In the genomic region with DNA sequence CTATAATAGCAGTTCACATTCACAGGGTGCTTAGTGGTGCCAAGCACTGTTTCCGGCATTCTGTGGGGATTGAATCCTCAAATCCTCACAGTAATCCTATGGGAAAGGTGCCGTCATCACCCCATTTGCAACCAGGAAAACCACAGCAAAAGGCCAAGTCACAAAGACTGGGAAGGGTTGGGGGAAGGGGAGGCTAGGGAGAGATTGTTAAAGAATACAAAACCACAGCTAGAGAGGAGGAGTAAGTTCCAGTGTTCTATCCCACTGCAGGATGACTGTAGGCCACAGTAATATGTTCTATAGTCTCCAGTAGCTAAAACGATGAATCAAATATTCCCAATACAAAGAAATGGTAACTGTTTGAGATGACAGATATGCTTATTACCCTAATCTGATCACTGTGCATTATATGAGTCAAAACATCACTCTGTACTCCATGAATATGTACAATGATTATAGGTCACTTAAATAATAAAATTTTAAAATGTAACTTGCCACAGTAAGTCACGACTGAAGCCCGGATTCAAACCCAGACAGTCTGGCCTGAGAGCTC, we compare ENCODE assay signal across 15 cellular contexts.
DNase-seq lines count a peak whose midpoint lies in the region; ATAC-seq, FAIRE-seq and TF ChIP-seq lines count a peak whose summit lies in the region.
"Had no signal": no experiment of that assay in that cellular context is flagged by ENCODE, and none has a peak within 500 bp of the region (broad histone marks: within the 10 kb centered on the region; RNA-seq: fewer than 3 reads in every experiment).

No MANE protein-coding gene starts in this region.

- H3K36me3 ChIP-seq in right atrium auricular region, result no peaks in the 10 kb centered on the region
- H3K36me3 ChIP-seq in heart right ventricle, result no peaks in the 10 kb centered on the region
- H3K36me3 ChIP-seq in vagina, result no peaks in the 10 kb centered on the region
- H3K36me3 ChIP-seq: adrenal gland had no signal

- WGBS in heart right ventricle, 2 donors, result 89 to 92% methylated on average over 5 of the region's 5 CpGs

- no peak for TF ChIP-seq CTCF in right atrium auricular region (IDR thresholded peaks at IDR 0.05)
- no peak for TF ChIP-seq CTCF in heart right ventricle (IDR thresholded peaks at IDR 0.05)
- no peak for TF ChIP-seq CTCF in vagina (IDR thresholded peaks at IDR 0.05)

- no peaks in the 10 kb centered on the region for H3K9me3 ChIP-seq in right atrium auricular region
- H3K9me3 ChIP-seq in heart right ventricle, result no peaks in the 10 kb centered on the region
- H3K9me3 ChIP-seq in vagina, result no peaks in the 10 kb centered on the region
- H3K9me3 ChIP-seq: adrenal gland had no signal

- H3K4me3 ChIP-seq in right atrium auricular region (no peak overlapping the region), heart right ventricle (no peak overlapping the region), vagina (no peak overlapping the region)
- H3K4me3 ChIP-seq: adrenal gland had no signal

- H3K27ac ChIP-seq in right atrium auricular region (peak overlapping the region; percentile 14 to 29), heart right ventricle (peak overlapping the region in 2 of 10 donors; percentile 28 to 53), vagina (no peak overlapping the region)
- H3K27ac ChIP-seq: adrenal gland, KMS-11 had no signal

- TF ChIP-seq POLR2A in vagina (IDR thresholded peaks at IDR 0.05), result no peak

- ATAC-seq in heart right ventricle (no peak), GM21423 (IDR thresholded peaks at IDR 0.05; ENCODE audit: unreplicated experiment) (no peak), left ventricle myocardium superior (no peak)
- ATAC-seq: Right ventricle myocardium inferior had no signal

- H3K4me1 ChIP-seq in right atrium auricular region (peaks cover 0 to 39% of the 10 kb centered on the region in 2 donors), heart right ventricle (peaks cover 0 to 71% (median 36%) of the 10 kb centered on the region in 9 donors), vagina (peaks cover 14% of the 10 kb centered on the region)

- H3K27me3 ChIP-seq in right atrium auricular region (no peaks in the 10 kb centered on the region), heart right ventricle (no peaks in the 10 kb centered on the region), vagina (no peaks in the 10 kb centered on the region)
- H3K27me3 ChIP-seq: adrenal gland had no signal

- DNase-seq in right atrium auricular region (ENCODE audit: low spot score), result no peak
- DNase-seq in heart right ventricle, result no peak
- DNase-seq in iris pigment epithelial cell (ENCODE audit: low read depth), result peak; percentile 41
- no peak for DNase-seq in activated gamma-delta T cell (lab: John Stamatoyannopoulos, UW)
- DNase-seq in vagina (ENCODE audit: extremely low spot score in 2 of 2), result no peak
- no peak for DNase-seq in left ventricle myocardium superior
- DNase-seq: DMS79 treated with DMSO at 0.1 percent for 48 hours, NCI-H187, posterior cingulate gyrus had no signal

- peak; percentile 20 for FAIRE-seq in TTC549 (lab: Jason Lieb, UNC)
- FAIRE-seq: colon had no signal

- intact Hi-C loops in heart right ventricle (cut with DNase I), result no loop called here
- intact Hi-C loops in vagina (cut with DNase I), result no loop called here
- intact Hi-C loops in left ventricle myocardium superior (cut with micrococcal nuclease), result no loop called here
